ENCODE assay signal across 1 cellular context in the genomic region with DNA sequence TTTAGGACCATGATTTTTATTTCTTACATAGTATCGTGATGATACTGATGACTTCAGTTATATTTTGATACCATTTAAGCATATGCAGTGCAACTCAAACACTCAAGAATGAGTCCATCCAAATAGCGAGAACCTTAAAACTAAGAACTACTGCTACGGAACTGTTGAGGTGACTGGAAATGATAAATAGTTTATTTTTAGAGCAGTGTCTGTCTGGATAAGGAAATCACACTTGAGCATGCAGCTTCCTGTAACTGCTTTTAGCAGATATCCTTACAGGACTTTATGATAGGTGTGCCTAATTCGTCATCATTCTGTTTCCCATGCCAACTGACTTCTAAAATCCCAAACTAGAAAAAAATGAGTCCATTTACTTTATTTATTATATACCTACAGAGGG.
TF ChIP-seq lines count a peak whose summit lies in the region.

No MANE protein-coding gene starts in this region.

TF ChIP-seq in K562, 482 proteins besides CTCF, POLR2A, EP300 and RAD21 (continued from another document and continues in another):
- TF ChIP-seq CLOCK (CRISPR knock-in tag; IDR thresholded peaks at IDR 0.05; ENCODE audit: borderline replicate concordance) (no peak), MXI1 (IDR thresholded peaks at IDR 0.05; ENCODE audit: low read depth, low read length) (peak; percentile 64), CREB1 (IDR thresholded peaks at IDR 0.05) (peak; percentile 80; the same call in 1 of the 2 replicates), CREB1 (CRISPR knock-in tag; IDR thresholded peaks at IDR 0.05) (no peak), POLR2AphosphoS2 (IDR thresholded peaks at IDR 0.05; ENCODE audit: low read length) (0 out of 2 replicates have a peak, but pooled peaks have one; percentile 83), PURB (CRISPR knock-in tag; IDR thresholded peaks at IDR 0.05; ENCODE audit: low read depth) (no peak), RCOR1 (IDR thresholded peaks at IDR 0.05; ENCODE audit: borderline replicate concordance in 1 of 2, low read depth in 2 of 2, low read length in 2 of 2) (peak; percentile 59 to 96), HMGN3 (IDR thresholded peaks at IDR 0.05; ENCODE audit: borderline replicate concordance, extremely low read depth, insufficient read length, low read depth, low read length) (peak; percentile 96), E2F8 (IDR thresholded peaks at IDR 0.05; ENCODE audit: low read depth, partially characterized antibody) (peak; percentile 27), ZNF766 (CRISPR knock-in tag; conservative IDR thresholded peaks at IDR 0.05) (0 out of 2 replicates have a peak, but pooled peaks have one; percentile 8), RFX1 (IDR thresholded peaks at IDR 0.05) (peak; percentile 80), ZBTB1 (CRISPR knock-in tag; IDR thresholded peaks at IDR 0.05; ENCODE audit: borderline replicate concordance, low read depth) (no peak), MECOM (CRISPR knock-in tag; IDR thresholded peaks at IDR 0.05) (peak; percentile 54; the same call in 1 of the 2 replicates), THAP7 (CRISPR knock-in tag; IDR thresholded peaks at IDR 0.05) (no peak), FOXK2 (conservative IDR thresholded peaks at IDR 0.05 in 1 of 2, IDR thresholded peaks at IDR 0.05 in 1 of 2; ENCODE audit: low read depth in 2 of 2) (0 out of 4 replicates have a peak, but pooled peaks of 1 of the 2 experiments have one; percentile 28), ZEB2 (IDR thresholded peaks at IDR 0.05) (peak; percentile 80; the same call in 1 of the 2 replicates), ZNF584 (CRISPR knock-in tag; IDR thresholded peaks at IDR 0.05; ENCODE audit: low read depth) (0 out of 2 replicates have a peak, but pooled peaks have one; percentile 64), JUN (IDR thresholded peaks at IDR 0.05; ENCODE audit: borderline replicate concordance, low read depth, low read length) (peak; percentile 67; the same call in 1 of the 2 replicates), JUN (CRISPR knock-in tag; IDR thresholded peaks at IDR 0.05; ENCODE audit: borderline replicate concordance) (peak; percentile 45; the same call in 1 of the 2 replicates), HDAC1 (IDR thresholded peaks at IDR 0.05) (peak in 1 of 2 experiments; percentile 63; a peak in 3 of 4 replicates), GABPA (tag; conservative IDR thresholded peaks at IDR 0.05; ENCODE audit: low read depth) (peak; percentile 52), ZNF311 (CRISPR knock-in tag; IDR thresholded peaks at IDR 0.05) (peak; percentile 82; the same call in 1 of the 2 replicates), AFF1 (IDR thresholded peaks at IDR 0.05; ENCODE audit: low read depth in 1 of 2, partially characterized antibody in 2 of 2) (peak; percentile 68 to 93), ZNF197 (CRISPR knock-in tag; IDR thresholded peaks at IDR 0.05; ENCODE audit: low read depth) (peak; percentile 78; the same call in 1 of the 2 replicates), ARID1B (IDR thresholded peaks at IDR 0.05) (peak; percentile 99), MEF2D (tag; conservative IDR thresholded peaks at IDR 0.05; ENCODE audit: low read depth) (peak; percentile 99), PYGO2 (tag; IDR thresholded peaks at IDR 0.05) (peak; percentile 42; the same call in 1 of the 2 replicates), SOX6 (IDR thresholded peaks at IDR 0.05) (peak; percentile 95), ZMIZ1 (IDR thresholded peaks at IDR 0.05; ENCODE audit: low read depth in 2 of 2, low read length in 2 of 2) (peak in 1 of 2 experiments; percentile 98; a peak in 2 of 4 replicates), MEIS2 (IDR thresholded peaks at IDR 0.05; ENCODE audit: partially characterized antibody) (peak; percentile 96), ELF4 (CRISPR knock-in tag; IDR thresholded peaks at IDR 0.05) (peak; percentile 56; the same call in 1 of the 2 replicates), ZFP30 (CRISPR knock-in tag; IDR thresholded peaks at IDR 0.05; ENCODE audit: borderline replicate concordance) (peak; percentile 22; the same call in 1 of the 2 replicates), KHSRP (IDR thresholded peaks at IDR 0.05) (peak; percentile 61; the same call in 1 of the 2 replicates), TEAD1 (CRISPR knock-in tag; IDR thresholded peaks at IDR 0.05) (no peak; a peak in 1 of 4 replicates), GATA2 (CRISPR knock-in tag; IDR thresholded peaks at IDR 0.05) (peak; percentile 83)
- TF ChIP-seq, protein P1, sequence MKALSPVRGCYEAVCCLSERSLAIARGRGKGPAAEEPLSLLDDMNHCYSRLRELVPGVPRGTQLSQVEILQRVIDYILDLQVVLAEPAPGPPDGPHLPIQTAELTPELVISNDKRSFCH (CRISPR knock-in tag; IDR thresholded peaks at IDR 0.05): no peak
- TF ChIP-seq, protein P1 (tag; IDR thresholded peaks at IDR 0.05): 0 out of 2 replicates have a peak, but pooled peaks have one; percentile 23
- TF ChIP-seq, protein P2, sequence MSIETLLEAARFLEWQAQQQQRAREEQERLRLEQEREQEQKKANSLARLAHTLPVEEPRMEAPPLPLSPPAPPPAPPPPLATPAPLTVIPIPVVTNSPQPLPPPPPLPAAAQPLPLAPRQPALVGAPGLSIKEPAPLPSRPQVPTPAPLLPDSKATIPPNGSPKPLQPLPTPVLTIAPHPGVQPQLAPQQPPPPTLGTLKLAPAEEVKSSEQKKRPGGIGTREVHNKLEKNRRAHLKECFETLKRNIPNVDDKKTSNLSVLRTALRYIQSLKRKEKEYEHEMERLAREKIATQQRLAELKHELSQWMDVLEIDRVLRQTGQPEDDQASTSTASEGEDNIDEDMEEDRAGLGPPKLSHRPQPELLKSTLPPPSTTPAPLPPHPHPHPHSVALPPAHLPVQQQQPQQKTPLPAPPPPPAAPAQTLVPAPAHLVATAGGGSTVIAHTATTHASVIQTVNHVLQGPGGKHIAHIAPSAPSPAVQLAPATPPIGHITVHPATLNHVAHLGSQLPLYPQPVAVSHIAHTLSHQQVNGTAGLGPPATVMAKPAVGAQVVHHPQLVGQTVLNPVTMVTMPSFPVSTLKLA (conservative IDR thresholded peaks at IDR 0.05): peak in 1 of 2 experiments; percentile 64; a peak in 2 of 4 replicates
